ENCODE assay signal across 26 cellular contexts in genomic region chr10:30728786-30729185, GRCh38.
A peak's percentile ranks its signal among the peaks of the same experiment; 100 is the strongest.
DNase-seq lines count a peak whose midpoint lies in the region; ATAC-seq, FAIRE-seq and TF ChIP-seq lines count a peak whose summit lies in the region.
"Had no signal": no experiment of that assay in that cellular context is flagged by ENCODE, and none has a peak within 500 bp of the region (broad histone marks: within the 10 kb centered on the region; RNA-seq: fewer than 3 reads in every experiment).

No MANE protein-coding gene starts in this region.

- intact Hi-C loops in body of pancreas (cut with DNase I) = no loop called here

- H3K27ac ChIP-seq in body of pancreas = no peak overlapping the region
- H3K27ac ChIP-seq: BLaER1 treated with 17β-estradiol and CSF1 and Interleukin-3, amounts not matched to agents 10 nM and 100 nM had no signal

- H3K4me1 ChIP-seq in body of pancreas = no peaks in the 10 kb centered on the region
- H3K4me1 ChIP-seq: A549, HAP-1 had no signal

- H3K27me3 ChIP-seq in body of pancreas = no peaks in the 10 kb centered on the region
- H3K27me3 ChIP-seq: BE2C; BLaER1 treated with 17β-estradiol and CSF1 and Interleukin-3, amounts not matched to agents 10 nM and 100 nM had no signal

- peak; percentile 51 for FAIRE-seq in RCC 7860 (lab: Jason Lieb, UNC)
- FAIRE-seq: A549, GM12891, H54 had no signal

- no peak for TF ChIP-seq POLR2A in body of pancreas (IDR thresholded peaks at IDR 0.05)

- peaks cover 24% of the 10 kb centered on the region for H3K4me1 Mint-ChIP-seq in activated T-cell treated with anti-CD3 and anti-CD28 coated beads, Interleukin-2, amount 50 U/mL, for 72 hours (ENCODE audit: low read depth)

- H3K36me3 Mint-ChIP-seq in activated T-cell treated with anti-CD3 and anti-CD28 coated beads, Interleukin-2, amount 50 U/mL, for 72 hours (ENCODE audit: insufficient read depth in 2 of 2) = peaks cover 0 to 1% of the 10 kb centered on the region in 2 donors
- H3K36me3 Mint-ChIP-seq: CD14-positive monocyte had no signal

- H3K4me3 Mint-ChIP-seq in activated T-cell treated with anti-CD3 and anti-CD28 coated beads, Interleukin-2, amount 50 U/mL, for 72 hours = no peak overlapping the region
- H3K4me3 Mint-ChIP-seq: CD14-positive monocyte; CD4-positive, alpha-beta T cell; CD8-positive, alpha-beta memory T cell; HFFc6 had no signal

- H3K9me3 Mint-ChIP-seq in activated T-cell treated with anti-CD3 and anti-CD28 coated beads, Interleukin-2, amount 50 U/mL, for 72 hours = no peaks in the 10 kb centered on the region
- H3K9me3 Mint-ChIP-seq: CD4-positive, alpha-beta T cell; CD8-positive, alpha-beta memory T cell had no signal

- H3K36me3 ChIP-seq in body of pancreas (replicated peaks in 1 of 2; ENCODE audit: insufficient read depth in 1 of 2, low read depth in 2 of 2) = no peaks in the 10 kb centered on the region
- H3K36me3 ChIP-seq: BE2C; BLaER1 treated with 17β-estradiol and CSF1 and Interleukin-3, amounts not matched to agents 10 nM and 100 nM; HAP-1 had no signal

- no peaks in the 10 kb centered on the region for H3K9me3 ChIP-seq in body of pancreas
- H3K9me3 ChIP-seq: A549; BE2C; BLaER1 treated with 17β-estradiol and CSF1 and Interleukin-3, amounts not matched to agents 10 nM and 100 nM; HAP-1 had no signal

- no peak for ATAC-seq in GM18909 (IDR thresholded peaks at IDR 0.05; ENCODE audit: poor library complexity, unreplicated experiment)
- ATAC-seq in activated T-cell treated with anti-CD3 and anti-CD28 coated beads, Interleukin-2, amount 50 U/mL, for 72 hours (replicated peaks in 1 of 2) = no peak
- no peak for ATAC-seq in body of pancreas
- ATAC-seq: A549 had no signal

- no peak overlapping the region for H3K4me3 ChIP-seq in body of pancreas
- H3K4me3 ChIP-seq: A549; BLaER1 treated with 17β-estradiol and CSF1 and Interleukin-3, amounts not matched to agents 10 nM and 100 nM; HAP-1 had no signal

- TF ChIP-seq CTCF in body of pancreas (IDR thresholded peaks at IDR 0.05) = no peak

- WGBS in body of pancreas, 2 donors = 57 to 63% methylated on average over 4 of the region's 4 CpGs

- no peaks in the 10 kb centered on the region for H3K27me3 Mint-ChIP-seq in activated T-cell treated with anti-CD3 and anti-CD28 coated beads, Interleukin-2, amount 50 U/mL, for 72 hours (ENCODE audit: low read depth)

- no peak overlapping the region for H3K27ac Mint-ChIP-seq in activated T-cell treated with anti-CD3 and anti-CD28 coated beads, Interleukin-2, amount 50 U/mL, for 72 hours
- H3K27ac Mint-ChIP-seq: CD14-positive monocyte; CD4-positive, alpha-beta T cell; HFFc6 had no signal

- DNase-seq in DMS79 (lab: John Stamatoyannopoulos, UW) (peak; percentile 22), RCC 7860 (ENCODE audit: low spot score) (peak; percentile 7), glomerular visceral epithelial cell (ENCODE audit: extremely low spot score) (peak; percentile 31), left kidney (ENCODE audit: low read depth, low spot score) (peak; percentile 43), body of pancreas (no peak), hypothalamus (lab: John Stamatoyannopoulos, UW) (no peak)
- DNase-seq in activated T-cell treated with anti-CD3 and anti-CD28 coated beads, Interleukin-2, amount 50 U/mL, for 72 hours = no peak
- DNase-seq: 8988T; ACHN; AML-193; BE2C; Calu3; CD4-positive, alpha-beta T cell; CD8-positive, alpha-beta memory T cell; DMS53; EL; GDM1; GOT3; HFFc6 had no signal

Comparison
In these comparisons a context has a peak if more than half of its experiments do, and no peak if none do; other contexts are left out.
1. DNase-seq: peak in DMS79 (single experiment), RCC 7860 (single experiment), glomerular visceral epithelial cell (single experiment) and left kidney (single experiment); none in activated T-cell treated with anti-CD3 and anti-CD28 coated beads, Interleukin-2, amount 50 U/mL, for 72 hours (0 of 2), body of pancreas (0 of 4) and hypothalamus (0 of 51).